Comparison of ENCODE assay signal across 21 cellular contexts in the genomic region with DNA sequence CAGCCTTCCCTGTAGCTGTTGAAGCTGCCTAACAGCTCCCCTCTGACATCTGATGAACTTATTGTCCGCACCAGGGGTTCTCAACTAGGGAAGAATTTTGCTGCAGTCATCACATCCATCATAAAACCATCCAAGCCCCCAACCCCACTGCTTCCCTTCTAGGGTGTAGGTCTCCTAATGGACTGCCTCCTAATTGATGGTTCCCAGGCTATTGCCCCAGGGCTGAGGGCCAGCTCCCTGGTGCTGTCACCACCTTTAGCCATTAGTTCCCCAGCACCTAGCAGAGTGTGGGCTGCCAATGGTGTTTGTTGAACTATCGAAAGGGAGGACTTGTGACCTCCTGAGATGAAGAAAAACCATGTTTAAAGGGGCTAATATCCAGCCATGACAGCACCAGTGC.
DNase-seq lines count a peak whose midpoint lies in the region; ATAC-seq, FAIRE-seq and TF ChIP-seq lines count a peak whose summit lies in the region.
"Had no signal": no experiment of that assay in that cellular context is flagged by ENCODE, and none has a peak within 500 bp of the region (broad histone marks: within the 10 kb centered on the region; RNA-seq: fewer than 3 reads in every experiment).

No MANE protein-coding gene starts in this region.

- intact Hi-C loops in HepG2 (cut with micrococcal nuclease; ENCODE audit: unreplicated experiment), result no loop called here
- intact Hi-C loops in right lobe of liver (cut with DNase I), result no loop called here
- intact Hi-C loops in GM12878 (cut with micrococcal nuclease; ENCODE audit: unreplicated experiment), result no loop called here
- intact Hi-C loops in Caco-2 (cut with micrococcal nuclease; ENCODE audit: unreplicated experiment), result no loop called here

- TF ChIP-seq POLR2A in HepG2 (IDR thresholded peaks at IDR 0.05; ENCODE audit: insufficient read depth in 1 of 2, low read depth in 2 of 2, low read length in 2 of 2) (no peak), right lobe of liver (IDR thresholded peaks at IDR 0.05) (no peak), GM12878 (IDR thresholded peaks at IDR 0.05; ENCODE audit: low read depth, low read length) (no peak)

- H3K9ac ChIP-seq in HepG2 (ENCODE audit: insufficient read depth, low read depth, low read length) (no peak overlapping the region), GM12878 (ENCODE audit: control insufficient read depth, insufficient read depth, low read length) (no peak overlapping the region)
- H3K9ac ChIP-seq: BLaER1 treated with 17β-estradiol and CSF1 and Interleukin-3, amounts not matched to agents 10 nM and 100 nM had no signal

- SMC1A ChIA-PET in GM12878 (lab: Charles Lee; ENCODE audit: uncharacterized antibody, unreplicated experiment), result no interaction called here

- no peaks in the 10 kb centered on the region for H4K20me1 ChIP-seq in HepG2 (ENCODE audit: insufficient read depth, low read length)
- H4K20me1 ChIP-seq in GM12878 (ENCODE audit: control insufficient read depth, insufficient read depth), result no peaks in the 10 kb centered on the region
- H4K20me1 ChIP-seq: BLaER1 treated with 17β-estradiol and CSF1 and Interleukin-3, amounts not matched to agents 10 nM and 100 nM had no signal

- no peaks in the 10 kb centered on the region for H3K79me2 ChIP-seq in HepG2 (ENCODE audit: insufficient read depth, low read length)
- no peaks in the 10 kb centered on the region for H3K79me2 ChIP-seq in GM12878 (ENCODE audit: control insufficient read depth, insufficient read depth, low read length)

- DNase-seq in HepG2 (ENCODE audit: low spot score) (no peak), right lobe of liver (no peak), GM12878 (ENCODE audit: low read depth, low spot score) (no peak), Caco-2 (no peak), putamen (ENCODE audit: low spot score) (no peak)
- DNase-seq in stimulated activated effector memory CD8-positive, alpha-beta T cell treated with anti-CD3 and anti-CD28 coated beads, Interleukin-12 subunit alpha, Interleukin-12 subunit beta, amount 100 ng/mL, for 72 hours (ENCODE audit: low spot score in 2 of 2), result no peak
- DNase-seq: 8988T; CD8-positive, alpha-beta T cell; DMS 273 treated with DMSO at 0.1 percent for 48 hours; DMS53; DND-41; EL; H7 had no signal

- H3K27me3 ChIP-seq in HepG2 (ENCODE audit: control insufficient read depth in 1 of 2, insufficient read depth in 2 of 2, low read length in 2 of 2), result no peaks in the 10 kb centered on the region; a peak in 1 of 5 replicates
- no peaks in the 10 kb centered on the region for H3K27me3 ChIP-seq in right lobe of liver
- no peaks in the 10 kb centered on the region for H3K27me3 ChIP-seq in GM12878 (replicated peaks in 1 of 2; ENCODE audit: control insufficient read depth in 2 of 2, insufficient read depth in 2 of 2, low read length in 1 of 2)
- no peaks in the 10 kb centered on the region for H3K27me3 ChIP-seq in Caco-2 (replicated peaks; ENCODE audit: control insufficient read depth, insufficient read depth, low read length)
- H3K27me3 ChIP-seq: BLaER1 treated with 17β-estradiol and CSF1 and Interleukin-3, amounts not matched to agents 10 nM and 100 nM had no signal

- TF ChIP-seq EP300 in HepG2 (IDR thresholded peaks at IDR 0.05; ENCODE audit: low read depth in 2 of 2, low read length in 2 of 2) (no peak), HepG2 (CRISPR knock-in tag; IDR thresholded peaks at IDR 0.05; ENCODE audit: borderline replicate concordance) (no peak), GM12878 (IDR thresholded peaks at IDR 0.05; ENCODE audit: borderline replicate concordance in 1 of 2, control insufficient read depth in 1 of 2, low read depth in 2 of 2, low read length in 2 of 2) (no peak)

- in situ Hi-C loops in HepG2 (cut with HindIII; ENCODE audit: extremely low pct_ligation_motif_present, low pct_unique_long_range_greater_than_20kb), result no loop called here
- in situ Hi-C loops in GM12878 (cut with MboI), result no loop called here

- no peak for TF ChIP-seq RAD21 in HepG2 (CRISPR knock-in tag; IDR thresholded peaks at IDR 0.05)
- TF ChIP-seq RAD21 in GM12878 (IDR thresholded peaks at IDR 0.05; ENCODE audit: insufficient read depth, low read depth, low read length), result no peak

- no peaks in the 10 kb centered on the region for H3K4me1 Mint-ChIP-seq in stimulated activated effector memory CD8-positive, alpha-beta T cell treated with anti-CD3 and anti-CD28 coated beads, Interleukin-12 subunit alpha, Interleukin-12 subunit beta, amount 100 ng/mL, for 72 hours
- H3K4me1 Mint-ChIP-seq in Caco-2 (ENCODE audit: low read depth, unreplicated experiment), result peaks cover 17% of the 10 kb centered on the region
- H3K4me1 Mint-ChIP-seq: B cell, GM23338 had no signal

- no peak for TF ChIP-seq CTCF in HepG2 (CRISPR knock-in tag; IDR thresholded peaks at IDR 0.05)
- no peak for TF ChIP-seq CTCF in right lobe of liver (IDR thresholded peaks at IDR 0.05)
- no peak for TF ChIP-seq CTCF in GM12878 (IDR thresholded peaks at IDR 0.05 in 2 of 3, conservative IDR thresholded peaks at IDR 0.05 in 1 of 3; ENCODE audit: control insufficient read depth in 2 of 3, extremely low read depth in 1 of 3, insufficient read depth in 1 of 3, low read depth in 3 of 3, low read length in 3 of 3)
- TF ChIP-seq CTCF in Caco-2 (IDR thresholded peaks at IDR 0.05; ENCODE audit: insufficient read depth in 1 of 2, low read depth in 1 of 2, low read length in 1 of 2, severe bottlenecking in 1 of 2, unreplicated experiment in 1 of 2), result no peak

- no peak for FAIRE-seq in HepG2 (lab: Jason Lieb, UNC)
- no peak for FAIRE-seq in GM12878 (lab: Jason Lieb, UNC)
- FAIRE-seq: GM12891, GM19239, K562 had no signal

- H3K4me3 ChIP-seq in HepG2 (replicated peaks in 1 of 3; ENCODE audit: insufficient read depth in 1 of 3, low read depth in 2 of 3, low read length in 3 of 3) (no peak overlapping the region), right lobe of liver (no peak overlapping the region), GM12878 (no peak overlapping the region), Caco-2 (ENCODE audit: low read depth, low read length) (no peak overlapping the region)
- H3K4me3 ChIP-seq: BLaER1 treated with 17β-estradiol and CSF1 and Interleukin-3, amounts not matched to agents 10 nM and 100 nM; GM23338; K562 had no signal

- peaks cover 12% of the 10 kb centered on the region for H3K9me3 Mint-ChIP-seq in stimulated activated effector memory CD8-positive, alpha-beta T cell treated with anti-CD3 and anti-CD28 coated beads, Interleukin-12 subunit alpha, Interleukin-12 subunit beta, amount 100 ng/mL, for 72 hours
- no peaks in the 10 kb centered on the region for H3K9me3 Mint-ChIP-seq in Caco-2 (ENCODE audit: unreplicated experiment)
- H3K9me3 Mint-ChIP-seq: CD8-positive, alpha-beta T cell; GM23338 had no signal

- H3K9me3 ChIP-seq in HepG2 (ENCODE audit: low read length), result peaks cover 6% of the 10 kb centered on the region; the same call in 1 of the 2 replicates
- no peaks in the 10 kb centered on the region for H3K9me3 ChIP-seq in right lobe of liver
- H3K9me3 ChIP-seq in GM12878 (replicated peaks; ENCODE audit: control insufficient read depth, insufficient read depth, low read length), result no peaks in the 10 kb centered on the region
- no peaks in the 10 kb centered on the region for H3K9me3 ChIP-seq in Caco-2
- H3K9me3 ChIP-seq: BLaER1 treated with 17β-estradiol and CSF1 and Interleukin-3, amounts not matched to agents 10 nM and 100 nM had no signal

- no peaks in the 10 kb centered on the region for H3K4me1 ChIP-seq in HepG2 (ENCODE audit: insufficient read depth, low read length)
- H3K4me1 ChIP-seq in right lobe of liver, result no peaks in the 10 kb centered on the region
- no peaks in the 10 kb centered on the region for H3K4me1 ChIP-seq in GM12878 (ENCODE audit: control insufficient read depth, insufficient read depth, low read length)
- 0 out of 2 replicates have a peak, but pooled peaks cover 9% of the 10 kb centered on the region for H3K4me1 ChIP-seq in Caco-2
- H3K4me1 ChIP-seq: BLaER1 treated with 17β-estradiol and CSF1 and Interleukin-3, amounts not matched to agents 10 nM and 100 nM had no signal

- no peaks in the 10 kb centered on the region for H3K36me3 ChIP-seq in HepG2 (replicated peaks in 1 of 2; ENCODE audit: control insufficient read depth in 1 of 2, insufficient read depth in 2 of 2, low read length in 2 of 2)
- H3K36me3 ChIP-seq in right lobe of liver, result no peaks in the 10 kb centered on the region
- H3K36me3 ChIP-seq in GM12878 (ENCODE audit: control insufficient read depth in 2 of 2, insufficient read depth in 2 of 2, low read length in 1 of 2), result no peaks in the 10 kb centered on the region
- no peaks in the 10 kb centered on the region for H3K36me3 ChIP-seq in Caco-2 (ENCODE audit: control insufficient read depth, insufficient read depth, low read length)
- H3K36me3 ChIP-seq: BLaER1 treated with 17β-estradiol and CSF1 and Interleukin-3, amounts not matched to agents 10 nM and 100 nM had no signal

- H3K27ac Mint-ChIP-seq in stimulated activated effector memory CD8-positive, alpha-beta T cell treated with anti-CD3 and anti-CD28 coated beads, Interleukin-12 subunit alpha, Interleukin-12 subunit beta, amount 100 ng/mL, for 72 hours, result no peak overlapping the region
- no peak overlapping the region for H3K27ac Mint-ChIP-seq in Caco-2 (ENCODE audit: unreplicated experiment)
- H3K27ac Mint-ChIP-seq: B cell; CD8-positive, alpha-beta T cell; GM23338 had no signal

- H3K27ac ChIP-seq in HepG2 (ENCODE audit: extremely low read length, insufficient read depth, low read length) (no peak overlapping the region), right lobe of liver (no peak overlapping the region), GM12878 (ENCODE audit: control insufficient read depth, insufficient read depth) (no peak overlapping the region)
- H3K27ac ChIP-seq: BLaER1 treated with 17β-estradiol and CSF1 and Interleukin-3, amounts not matched to agents 10 nM and 100 nM had no signal

- no peak for ATAC-seq in HepG2
- no peak for ATAC-seq in right lobe of liver
- ATAC-seq in GM12878, result peak; percentile 16; the same call in 2 of the 3 replicates
- peak; percentile 8 for ATAC-seq in stimulated activated effector memory CD8-positive, alpha-beta T cell treated with anti-CD3 and anti-CD28 coated beads, Interleukin-12 subunit alpha, Interleukin-12 subunit beta, amount 100 ng/mL, for 72 hours
- no peak for ATAC-seq in GM21576 (IDR thresholded peaks at IDR 0.05; ENCODE audit: unreplicated experiment)
- ATAC-seq: CD8-positive, alpha-beta T cell; GM23338; HCT116; K562 had no signal

- RAD21 ChIA-PET in GM12878 (lab: Charles Lee; ENCODE audit: unreplicated experiment), result interaction anchor here (1.0 kb wide), 1 partner anchor 117 kb away, joined by 3 read pairs; no protein-coding TSS in a partner anchor

- H3K4me3 Mint-ChIP-seq in stimulated activated effector memory CD8-positive, alpha-beta T cell treated with anti-CD3 and anti-CD28 coated beads, Interleukin-12 subunit alpha, Interleukin-12 subunit beta, amount 100 ng/mL, for 72 hours, result no peak overlapping the region
- H3K4me3 Mint-ChIP-seq in Caco-2 (ENCODE audit: unreplicated experiment), result no peak overlapping the region
- H3K4me3 Mint-ChIP-seq: B cell; CD8-positive, alpha-beta T cell; GM23338 had no signal

- H3K4me2 ChIP-seq in HepG2 (ENCODE audit: low read depth, low read length), result no peak overlapping the region
- no peak overlapping the region for H3K4me2 ChIP-seq in GM12878 (ENCODE audit: control insufficient read depth, insufficient read depth)
- H3K4me2 ChIP-seq: BLaER1 treated with 17β-estradiol and CSF1 and Interleukin-3, amounts not matched to agents 10 nM and 100 nM; GM23338 had no signal

- WGBS in HepG2 (ENCODE audit: low lambda C conversion rate), result 8% methylated on average over 2 of the region's 2 CpGs
- 92% methylated on average over 2 of the region's 2 CpGs for WGBS in right lobe of liver (ENCODE audit: insufficient coverage, low coverage, low lambda C conversion rate, missing lambda C conversion rate)
- 0% methylated on average over 2 of the region's 2 CpGs for WGBS in GM12878 (ENCODE audit: insufficient coverage, insufficient replicate concordance, low lambda C conversion rate, missing lambda C conversion rate)

- CTCF ChIA-PET in HepG2 (lab: Yijun Ruan, JAX; ENCODE audit: low intra/inter-chr PET ratio, low total read pairs) (no interaction called here), GM12878 (lab: Yijun Ruan, JAX) (interaction anchor here (1.0 kb wide), 1 partner anchor 44 kb away, joined by 4 read pairs; no protein-coding TSS in a partner anchor), Caco-2 (lab: Charles Lee) (interaction anchor here (2.0 kb wide), 1 partner anchor 21 kb away, joined by 5 read pairs; no protein-coding TSS in a partner anchor)

- H2AFZ ChIP-seq in HepG2 (ENCODE audit: low read length) (no peak overlapping the region), GM12878 (ENCODE audit: control insufficient read depth, low read depth, low read length) (no peak overlapping the region)
- H2AFZ ChIP-seq: GM23338 had no signal

- peaks cover 13% of the 10 kb centered on the region for H3K27me3 Mint-ChIP-seq in Caco-2 (ENCODE audit: insufficient read depth, unreplicated experiment)

- BruUV-seq in HepG2 (replicated peaks; lab: Mats Ljungman, UMichigan) (no TSS peak), GM12878 (replicated peaks; lab: Mats Ljungman, UMichigan) (no TSS peak), Caco-2 (replicated peaks; lab: Mats Ljungman, UMichigan) (no TSS peak)

- POLR2A ChIA-PET in HepG2 (lab: Yijun Ruan, JAX) (no interaction called here), GM12878 (lab: Charles Lee) (no interaction called here), Caco-2 (lab: Charles Lee) (no interaction called here)

- H3K36me3 Mint-ChIP-seq in stimulated activated effector memory CD8-positive, alpha-beta T cell treated with anti-CD3 and anti-CD28 coated beads, Interleukin-12 subunit alpha, Interleukin-12 subunit beta, amount 100 ng/mL, for 72 hours, result no peaks in the 10 kb centered on the region
- no peaks in the 10 kb centered on the region for H3K36me3 Mint-ChIP-seq in Caco-2 (ENCODE audit: insufficient read depth, unreplicated experiment)
- H3K36me3 Mint-ChIP-seq: CD8-positive, alpha-beta T cell had no signal

Comparison
In these comparisons a context has a peak if more than half of its experiments do, and no peak if none do; other contexts are left out.
1. ATAC-seq: peak in GM12878 (single experiment) and stimulated activated effector memory CD8-positive, alpha-beta T cell treated with anti-CD3 and anti-CD28 coated beads, Interleukin-12 subunit alpha, Interleukin-12 subunit beta, amount 100 ng/mL, for 72 hours (single experiment); none in HepG2 (single experiment), right lobe of liver (0 of 4) and GM21576 (single experiment).